Comparison of ENCODE assay signal across 28 cellular contexts in genomic region chr18:54323561-54323960, GRCh38. TPM values are rescaled to one million over a fixed set of nuclear protein-coding genes. Genes with fewer than 3 reads are reported as not detected.
DNase-seq lines count a peak whose midpoint lies in the region; ATAC-seq, FAIRE-seq and TF ChIP-seq lines count a peak whose summit lies in the region.
"Had no signal": no experiment of that assay in that cellular context is flagged by ENCODE, and none has a peak within 500 bp of the region (broad histone marks: within the 10 kb centered on the region; RNA-seq: fewer than 3 reads in every experiment).

No MANE protein-coding gene starts in this region.

- no peak overlapping the region for H2BK5ac ChIP-seq in neuronal stem cell (ENCODE audit: low read length)

- no peak for TF ChIP-seq EP300 in stomach (IDR thresholded peaks at IDR 0.05)

- no peak for TF ChIP-seq CTCF in bronchial epithelial cell (IDR thresholded peaks at IDR 0.05; ENCODE audit: insufficient read depth, low read length, severe bottlenecking)
- TF ChIP-seq CTCF in stomach (IDR thresholded peaks at IDR 0.05) = no peak

- no peak overlapping the region for H4K8ac ChIP-seq in neuronal stem cell (ENCODE audit: low read depth, low read length)

- H3K36me3 ChIP-seq in bronchial epithelial cell (ENCODE audit: control insufficient read depth, insufficient read depth, low read length) (no peaks in the 10 kb centered on the region), neuronal stem cell (replicated peaks in 1 of 2; ENCODE audit: control insufficient read depth in 2 of 2, insufficient read depth in 2 of 2, low read length in 2 of 2) (no peaks in the 10 kb centered on the region), stomach (no peaks in the 10 kb centered on the region)
- H3K36me3 ChIP-seq: BE2C, BLaER1 had no signal

- H2AK5ac ChIP-seq in neuronal stem cell (ENCODE audit: low read depth, low read length) = no peak overlapping the region

- no peak overlapping the region for H2BK120ac ChIP-seq in neuronal stem cell (ENCODE audit: low read depth, low read length)

- H3K14ac ChIP-seq in neuronal stem cell (ENCODE audit: low read length) = peak overlapping the region; percentile 42

- no peaks in the 10 kb centered on the region for H3K79me1 ChIP-seq in neuronal stem cell (ENCODE audit: low read depth, low read length)

- FAIRE-seq in bronchial epithelial cell (lab: Jason Lieb, UNC) = peak; percentile 73
- FAIRE-seq: A204.1, GM12878, GM12892, GM18507, GM19239 had no signal

- H3K9me3 ChIP-seq in neuronal stem cell (replicated peaks in 1 of 2; ENCODE audit: control insufficient read depth in 2 of 2, insufficient read depth in 1 of 2, low read depth in 1 of 2, low read length in 2 of 2) (no peaks in the 10 kb centered on the region), stomach (no peaks in the 10 kb centered on the region)
- H3K9me3 ChIP-seq: BE2C, BLaER1 had no signal

- H3K27ac ChIP-seq in neuronal stem cell (replicated peaks; ENCODE audit: low read length) (no peak overlapping the region), stomach (no peak overlapping the region)
- H3K27ac ChIP-seq: BLaER1 had no signal

- H2BK12ac ChIP-seq in neuronal stem cell (ENCODE audit: low read length) = no peak overlapping the region

- H3K4ac ChIP-seq in neuronal stem cell (ENCODE audit: low read length) = no peak overlapping the region

- no peak overlapping the region for H2BK15ac ChIP-seq in neuronal stem cell (ENCODE audit: low read length)

- no peak overlapping the region for H3K9ac ChIP-seq in neuronal stem cell (ENCODE audit: low read depth, low read length, poor library complexity)
- H3K9ac ChIP-seq: BLaER1 had no signal

- H3K18ac ChIP-seq in neuronal stem cell (ENCODE audit: low read length) = no peak overlapping the region

- ATAC-seq in GM18867 (IDR thresholded peaks at IDR 0.05; ENCODE audit: unreplicated experiment) = no peak
- ATAC-seq: GM12878 had no signal

- no peak overlapping the region for H4K91ac ChIP-seq in neuronal stem cell (ENCODE audit: low read depth, low read length, poor library complexity)

- no peak overlapping the region for H2AFZ ChIP-seq in neuronal stem cell (ENCODE audit: low read length)

- no peak overlapping the region for H3K4me2 ChIP-seq in neuronal stem cell (ENCODE audit: insufficient read depth, low read length, poor library complexity, severe bottlenecking)
- H3K4me2 ChIP-seq: BLaER1 had no signal

- H3K27me3 ChIP-seq in bronchial epithelial cell (ENCODE audit: control insufficient read depth, insufficient read depth, low read length) = no peaks in the 10 kb centered on the region
- no peaks in the 10 kb centered on the region for H3K27me3 ChIP-seq in neuronal stem cell (ENCODE audit: control insufficient read depth in 3 of 3, insufficient read depth in 3 of 3, low read depth in 1 of 3, low read length in 3 of 3)
- no peaks in the 10 kb centered on the region for H3K27me3 ChIP-seq in stomach
- H3K27me3 ChIP-seq: BE2C, BLaER1 had no signal

- H3K4me3 ChIP-seq in bronchial epithelial cell (ENCODE audit: low read depth, low read length) (no peak overlapping the region), neuronal stem cell (ENCODE audit: low read length in 2 of 2) (no peak overlapping the region), stomach (no peak overlapping the region)
- H3K4me3 ChIP-seq: BLaER1, GM12878 had no signal

- TF ChIP-seq POLR2A in stomach (IDR thresholded peaks at IDR 0.05) = no peak

- DNase-seq in bronchial epithelial cell (ENCODE audit: low read depth) (no peak), neuronal stem cell (ENCODE audit: low spot score) (no peak), stomach (no peak)
- no peak for DNase-seq in activated naive CD4-positive, alpha-beta T cell treated with Interleukin-2 at 50 U/mL for 16 hours
- DNase-seq: 8988T; ACHN; BE2C; C1 segment of cervical spinal cord; CD4-positive, alpha-beta memory T cell; CD4-positive, CD25-positive, alpha-beta regulatory T cell; CD8-positive, alpha-beta memory T cell; COR-L47; DMS 273 treated with DMSO at 0.1 percent for 48 hours; DMS153; DMS53; DMS79; DND-41; GDM1 had no signal

- H3K4me1 ChIP-seq in neuronal stem cell (ENCODE audit: control insufficient read depth in 2 of 2, insufficient read depth in 1 of 2, low read depth in 1 of 2, low read length in 2 of 2) (no peaks in the 10 kb centered on the region), stomach (no peaks in the 10 kb centered on the region)
- H3K4me1 ChIP-seq: BE2C, BLaER1 had no signal

- no peak overlapping the region for H3K23ac ChIP-seq in neuronal stem cell (ENCODE audit: low read depth, low read length, poor library complexity)

- intact Hi-C loops in stomach (cut with DNase I; ENCODE audit: low total_unique reads) = no loop called here

RNA-seq across cellular contexts. Expression of gene STARD6, which starts 34.1 kb away (rescaled TPM):
- total RNA-seq in bronchial epithelial cell (not detected in 2 replicates), stomach (not detected)
- polyA plus RNA-seq in neuronal stem cell (2013, experiment 1 of 2) = 0.20 TPM
- polyA plus RNA-seq in neuronal stem cell (2013, experiment 2 of 2) = 0.06 TPM
- not detected for polyA plus RNA-seq in stomach
- total RNA-seq: A673; CD4-positive, alpha-beta memory T cell; CD4-positive, CD25-positive, alpha-beta regulatory T cell; G401 had no signal
- polyA plus RNA-seq: CD14-positive monocyte; CD8-positive, alpha-beta memory T cell had no signal

RNA-seq across cellular contexts. Expression of gene C18orf54, which starts 34.1 kb away (rescaled TPM):
- 1.1 and 2.0 TPM in 2 replicates for total RNA-seq in bronchial epithelial cell
- 19.9 TPM for polyA plus RNA-seq in neuronal stem cell (2013, experiment 1 of 2)
- polyA plus RNA-seq in neuronal stem cell (2013, experiment 2 of 2) = 20.3 TPM
- 1 to 10 TPM in 2 of 5 donors, under 1 TPM in 1, not detected in 2; 0.89 to 4.0 (median 1.2) TPM for total RNA-seq in stomach
- under 1 TPM in 2 of 3 donors, not detected in 1; 0.68 to 0.75 TPM for polyA plus RNA-seq in stomach

RNA-seq across cellular contexts. Expression of gene POLI, which starts 54.2 kb away (rescaled TPM):
- total RNA-seq in bronchial epithelial cell = 9.0 and 16.1 TPM in 2 replicates
- 36.1 TPM for polyA plus RNA-seq in neuronal stem cell (2013, experiment 1 of 2)
- polyA plus RNA-seq in neuronal stem cell (2013, experiment 2 of 2) = 38.0 TPM
- 10 to 100 TPM in 4 of 5 donors, 1 to 10 TPM in 1; 2.3 to 65.0 (median 21.0) TPM for total RNA-seq in stomach
- 10 to 100 TPM in 1 of 3 donors, 1 to 10 TPM in 2; 7.3 to 12.0 (median 8.3) TPM for polyA plus RNA-seq in stomach
